In genomic region chr7:93442478-93443224, GRCh38 we compare ENCODE assay signal across 8 cellular contexts.
A peak's percentile ranks its signal among the peaks of the same experiment; 100 is the strongest.
DNase-seq lines count a peak whose midpoint lies in the region; ATAC-seq, FAIRE-seq and TF ChIP-seq lines count a peak whose summit lies in the region.

No MANE protein-coding gene starts in this region.

- 25% methylated on average over 6 of the region's 6 CpGs for WGBS in right lobe of liver (ENCODE audit: insufficient coverage, low coverage, low lambda C conversion rate, missing lambda C conversion rate)

- H3K4me3 Mint-ChIP-seq in CD4-positive, alpha-beta T cell = no peak overlapping the region

- H3K79me2 ChIP-seq in PC-9 (ENCODE audit: low read depth) = no peaks in the 10 kb centered on the region

- no peaks in the 10 kb centered on the region for H3K36me3 ChIP-seq in PC-9 (ENCODE audit: low read depth)
- no peaks in the 10 kb centered on the region for H3K36me3 ChIP-seq in adipocyte (ENCODE audit: control insufficient read depth, insufficient read depth, low read length, severe bottlenecking)
- H3K36me3 ChIP-seq in right lobe of liver = no peaks in the 10 kb centered on the region

- no peak for TF ChIP-seq POLR2A in right lobe of liver (IDR thresholded peaks at IDR 0.05)

- peak; percentile 44 for ATAC-seq in CD4-positive, alpha-beta T cell (ENCODE audit: poor library complexity)
- peak; percentile 82 for ATAC-seq in HG03045 (IDR thresholded peaks at IDR 0.05; ENCODE audit: unreplicated experiment)
- ATAC-seq in right lobe of liver = peak; percentile 74 to 84 (median 75)

- no peak overlapping the region for H3K27ac ChIP-seq in CD4-positive, alpha-beta T cell (ENCODE audit: low read depth, low read length)
- H3K27ac ChIP-seq in PC-9 (no peak overlapping the region), right lobe of liver (no peak overlapping the region)

- no peaks in the 10 kb centered on the region for H4K20me1 ChIP-seq in PC-9 (ENCODE audit: insufficient read depth)

- H3K9me3 Mint-ChIP-seq in CD4-positive, alpha-beta T cell = no peaks in the 10 kb centered on the region

- H3K4me2 ChIP-seq in PC-9 = no peak overlapping the region

- FAIRE-seq in GM18507 (lab: Jason Lieb, UNC) = peak; percentile 5

- no peaks in the 10 kb centered on the region for H3K9me2 ChIP-seq in PC-9 (ENCODE audit: insufficient read depth)

- intact Hi-C loops in CD4-positive, alpha-beta T cell (cut with DNase I, micrococcal nuclease) = loop anchor here in 1 of 2 experiments (5.0 kb wide), 1 partner anchor 645 kb away; no protein-coding TSS in a partner anchor
- intact Hi-C loops in PC-9 (cut with micrococcal nuclease; ENCODE audit: unreplicated experiment) (loop anchor here (2.0 kb wide), 1 partner anchor 108 kb away; no protein-coding TSS in a partner anchor), right lobe of liver (cut with DNase I) (no loop called here)

- H3F3A ChIP-seq in PC-9 (ENCODE audit: insufficient read depth, low read depth) = no peaks in the 10 kb centered on the region

- H2AFZ ChIP-seq in PC-9 = no peak overlapping the region

- no peaks in the 10 kb centered on the region for H3K36me3 Mint-ChIP-seq in CD4-positive, alpha-beta T cell (ENCODE audit: low read depth)

- DNase-seq in CD4-positive, alpha-beta T cell = peak in 4 of 10 experiments; percentile 0 to 33 (median 2)
- DNase-seq in GM18507 (ENCODE audit: extremely low spot score, insufficient read length, low read depth) = no peak
- peak in 1 of 2 experiments; percentile 39 for DNase-seq in PC-9
- DNase-seq in adipocyte (ENCODE audit: low read depth) = peak; percentile 15
- peak in 1 of 3 donors; percentile 45 for DNase-seq in right lobe of liver
- DNase-seq in 8988T = no peak
- DNase-seq in globus pallidus (ENCODE audit: low spot score) = no peak

- POLR2A ChIA-PET in CD4-positive, alpha-beta T cell (lab: Charles Lee) = no interaction called here
- POLR2A ChIA-PET in PC-9 (lab: Charles Lee; ENCODE audit: unreplicated experiment) = no interaction called here

- H3K27me3 Mint-ChIP-seq in CD4-positive, alpha-beta T cell = no peaks in the 10 kb centered on the region

- H3K4me1 ChIP-seq in PC-9 (replicated peaks; ENCODE audit: insufficient read depth) = no peaks in the 10 kb centered on the region
- no peaks in the 10 kb centered on the region for H3K4me1 ChIP-seq in adipocyte (ENCODE audit: control insufficient read depth, insufficient read depth, low read length)
- H3K4me1 ChIP-seq in right lobe of liver = no peaks in the 10 kb centered on the region

- H3K4me3 ChIP-seq in PC-9 = no peak overlapping the region
- no peak overlapping the region for H3K4me3 ChIP-seq in adipocyte (ENCODE audit: low read length)
- H3K4me3 ChIP-seq in right lobe of liver = no peak overlapping the region

- no peaks in the 10 kb centered on the region for H3K9me3 ChIP-seq in CD4-positive, alpha-beta T cell (ENCODE audit: control insufficient read depth, low read length)
- H3K9me3 ChIP-seq in PC-9 (ENCODE audit: insufficient read depth, low read depth) = no peaks in the 10 kb centered on the region
- H3K9me3 ChIP-seq in adipocyte (ENCODE audit: control insufficient read depth, low read length) = no peaks in the 10 kb centered on the region
- no peaks in the 10 kb centered on the region for H3K9me3 ChIP-seq in right lobe of liver

- peak; percentile 34 for TF ChIP-seq CTCF in CD4-positive, alpha-beta T cell (IDR thresholded peaks at IDR 0.05)
- TF ChIP-seq CTCF in PC-9 (conservative IDR thresholded peaks at IDR 0.05) = peak; percentile 82
- TF ChIP-seq CTCF in right lobe of liver (IDR thresholded peaks at IDR 0.05) = peak; percentile 57 to 72 (median 66)

- H3K27ac Mint-ChIP-seq in CD4-positive, alpha-beta T cell = no peak overlapping the region

- no peaks in the 10 kb centered on the region for H3K27me3 ChIP-seq in CD4-positive, alpha-beta T cell (ENCODE audit: control insufficient read depth, insufficient read depth, low read length)
- H3K27me3 ChIP-seq in PC-9 (ENCODE audit: insufficient read depth, low read depth) (no peaks in the 10 kb centered on the region), adipocyte (replicated peaks; ENCODE audit: control insufficient read depth, insufficient read depth, low read length) (peaks cover 8% of the 10 kb centered on the region), right lobe of liver (no peaks in the 10 kb centered on the region)

- H3K4me1 Mint-ChIP-seq in CD4-positive, alpha-beta T cell (ENCODE audit: low read depth) = no peaks in the 10 kb centered on the region

- H3K9ac ChIP-seq in adipocyte (ENCODE audit: low read length) = no peak overlapping the region

- BruUV-seq in PC-9 (replicated peaks; lab: Mats Ljungman, UMichigan) = no TSS peak

- CTCF ChIA-PET in CD4-positive, alpha-beta T cell (lab: Charles Lee) = interaction anchor here (0.8 kb wide), 1 partner anchor 1804 kb away, joined by 3 read pairs; no protein-coding TSS in a partner anchor
- CTCF ChIA-PET in PC-9 (lab: Charles Lee) = interaction anchor here (0.7 to 1.4 kb wide), 2 partner anchors 14 to 109 kb away, joined by 3 to 6 read pairs; no protein-coding TSS in a partner anchor
